In genomic region chr13:45439000-45439399, GRCh38 we compare ENCODE assay signal across 23 cellular contexts.
"Had no signal": no experiment of that assay in that cellular context is flagged by ENCODE, and none has a peak within 500 bp of the region (broad histone marks: within the 10 kb centered on the region; RNA-seq: fewer than 3 reads in every experiment).

No MANE protein-coding gene starts in this region.

- H3K27me3 Mint-ChIP-seq: activated CD4-positive, alpha-beta memory T cell treated with anti-CD3 and anti-CD28 coated beads for 36 hours; activated T-cell treated with anti-CD3 and anti-CD28 coated beads, Interleukin-2, amount 50 U/mL, for 24 hours; progenitor cell of endocrine pancreas; type B pancreatic cell had no signal

- H3K4me3 ChIP-seq: body of pancreas, dorsolateral prefrontal cortex, mucosa of descending colon, right atrium auricular region, stomach had no signal

- H3K27me3 ChIP-seq: body of pancreas, dorsolateral prefrontal cortex, foreskin keratinocyte, right atrium auricular region, stomach had no signal

- FAIRE-seq: colon, small intestine had no signal

- H3K36me3 ChIP-seq: right atrium auricular region, stomach had no signal

- ATAC-seq: body of pancreas, foreskin keratinocyte, left ventricle myocardium superior, mucosa of descending colon had no signal

- H3K4me3 Mint-ChIP-seq: activated B cell treated with CpG ODN at 0.5 μM for 24 hours; activated CD4-positive, alpha-beta memory T cell treated with anti-CD3 and anti-CD28 coated beads for 36 hours; activated naive CD4-positive, alpha-beta T cell treated with anti-CD3 and anti-CD28 coated beads for 36 hours; activated T-cell treated with anti-CD3 and anti-CD28 coated beads, Interleukin-2, amount 50 U/mL, for 24 hours; naive B cell; neural crest cell; type B pancreatic cell had no signal

- H3K27ac ChIP-seq: body of pancreas, dorsolateral prefrontal cortex, foreskin keratinocyte, stomach had no signal

- H3K9me3 Mint-ChIP-seq: activated B cell treated with CpG ODN at 0.5 μM for 24 hours; activated CD4-positive, alpha-beta memory T cell treated with anti-CD3 and anti-CD28 coated beads for 36 hours; activated naive CD4-positive, alpha-beta T cell treated with anti-CD3 and anti-CD28 coated beads for 36 hours; activated T-cell treated with anti-CD3 and anti-CD28 coated beads, Interleukin-2, amount 50 U/mL, for 24 hours; neural crest cell; type B pancreatic cell had no signal

- H3K36me3 Mint-ChIP-seq: activated CD4-positive, alpha-beta memory T cell treated with anti-CD3 and anti-CD28 coated beads for 36 hours; type B pancreatic cell had no signal

- H3K9me3 ChIP-seq: body of pancreas, mucosa of descending colon, right atrium auricular region, stomach had no signal

- DNase-seq: activated B cell treated with CpG ODN at 0.5 μM for 24 hours; activated CD4-positive, alpha-beta memory T cell treated with anti-CD3 and anti-CD28 coated beads for 36 hours; activated CD4-positive, alpha-beta T cell treated with anti-CD3 and anti-CD28 coated beads for 4 hours; activated naive CD4-positive, alpha-beta T cell treated with anti-CD3 and anti-CD28 coated beads for 36 hours; activated T-cell treated with anti-CD3 and anti-CD28 coated beads, Interleukin-2, amount 50 U/mL, for 24 hours; body of pancreas; central memory CD4-positive, alpha-beta T cell; dorsolateral prefrontal cortex; foreskin keratinocyte; head of caudate nucleus; kidney glomerular epithelial cell; left ventricle myocardium superior; mucosa of descending colon; naive B cell; small intestine; stimulated activated CD4-positive, alpha-beta T cell treated with anti-CD3 and anti-CD28 coated beads, Interleukin-15, amount 100 ng/mL, for 24 hours; stimulated activated CD4-positive, alpha-beta T cell treated with anti-CD3 and anti-CD28 coated beads, Interleukin-2, amount 100 ng/mL, for 48 hours; stomach had no signal

- H3K4me1 ChIP-seq: foreskin keratinocyte had no signal

- H3K27ac Mint-ChIP-seq: activated B cell treated with CpG ODN at 0.5 μM for 24 hours; activated CD4-positive, alpha-beta memory T cell treated with anti-CD3 and anti-CD28 coated beads for 36 hours; activated naive CD4-positive, alpha-beta T cell treated with anti-CD3 and anti-CD28 coated beads for 36 hours; activated T-cell treated with anti-CD3 and anti-CD28 coated beads, Interleukin-2, amount 50 U/mL, for 24 hours; progenitor cell of endocrine pancreas; type B pancreatic cell had no signal
